ENCODE assay signal across 14 cellular contexts in genomic region chr3:128260275-128260674, GRCh38.
DNase-seq lines count a peak whose midpoint lies in the region; ATAC-seq and TF ChIP-seq lines count a peak whose summit lies in the region.
"Had no signal": no experiment of that assay in that cellular context is flagged by ENCODE, and none has a peak within 500 bp of the region (broad histone marks: within the 10 kb centered on the region; RNA-seq: fewer than 3 reads in every experiment).

No MANE protein-coding gene starts in this region.

- H3K4me1 Mint-ChIP-seq in activated CD8-positive, alpha-beta memory T cell treated with anti-CD3 and anti-CD28 coated beads, Interleukin-2, amount 10 ng/mL, durations not matched to agents 7 days and 5 days = no peaks in the 10 kb centered on the region
- H3K4me1 Mint-ChIP-seq in nephron progenitor cell (peaks cover 21% of the 10 kb centered on the region), WTC11 (peaks cover 8% of the 10 kb centered on the region)

- DNase-seq in activated CD8-positive, alpha-beta memory T cell treated with anti-CD3 and anti-CD28 coated beads, Interleukin-2, amount 50 U/mL, for 48 hours = peak; percentile 7
- no peak for DNase-seq in activated CD8-positive, alpha-beta memory T cell treated with anti-CD3 and anti-CD28 coated beads, Interleukin-2, amount 10 ng/mL, durations not matched to agents 7 days and 5 days
- peak; percentile 7 for DNase-seq in NCI-H69 (lab: John Stamatoyannopoulos, UW)
- DNase-seq in ecto neural progenitor cell (ENCODE audit: low spot score) = peak; percentile 3
- DNase-seq in nephron progenitor cell = no peak
- no peak for DNase-seq in WTC11 (ENCODE audit: low spot score)
- DNase-seq: C1 segment of cervical spinal cord; Calu3; CD4-positive, alpha-beta memory T cell; COR-L47; DMS53; DMS79 treated with DMSO at 0.1 percent for 48 hours; GF-D8; GOT3 had no signal

- no peak for TF ChIP-seq CTCF in nephron progenitor cell (IDR thresholded peaks at IDR 0.05)
- no peak for TF ChIP-seq CTCF in WTC11 (IDR thresholded peaks at IDR 0.05)

- H3K27me3 Mint-ChIP-seq in activated CD8-positive, alpha-beta memory T cell treated with anti-CD3 and anti-CD28 coated beads, Interleukin-2, amount 10 ng/mL, durations not matched to agents 7 days and 5 days = no peaks in the 10 kb centered on the region
- H3K27me3 Mint-ChIP-seq in nephron progenitor cell (ENCODE audit: low read depth, poor library complexity) (peaks cover 9% of the 10 kb centered on the region), WTC11 (ENCODE audit: low read depth) (peaks cover 3% of the 10 kb centered on the region)
- H3K27me3 Mint-ChIP-seq: CD4-positive, alpha-beta memory T cell had no signal

- peaks cover 8% of the 10 kb centered on the region for H3K9me3 Mint-ChIP-seq in activated CD8-positive, alpha-beta memory T cell treated with anti-CD3 and anti-CD28 coated beads, Interleukin-2, amount 10 ng/mL, durations not matched to agents 7 days and 5 days (ENCODE audit: low read depth)
- H3K9me3 Mint-ChIP-seq in nephron progenitor cell = peaks cover 26% of the 10 kb centered on the region
- H3K9me3 Mint-ChIP-seq in WTC11 = peaks cover 20% of the 10 kb centered on the region

- no peak for ATAC-seq in activated CD8-positive, alpha-beta memory T cell treated with anti-CD3 and anti-CD28 coated beads, Interleukin-2, amount 10 ng/mL, durations not matched to agents 7 days and 5 days
- ATAC-seq in WTC11 = no peak

- CTCF ChIA-PET in activated CD8-positive, alpha-beta memory T cell treated with anti-CD3 and anti-CD28 coated beads, Interleukin-2, amount 10 ng/mL, durations not matched to agents 7 days and 5 days (lab: Charles Lee) = no interaction called here
- CTCF ChIA-PET in WTC11 (lab: Charles Lee) = no interaction called here

- POLR2A ChIA-PET in WTC11 (lab: Charles Lee) = no interaction called here

- no peak overlapping the region for H3K27ac Mint-ChIP-seq in activated CD8-positive, alpha-beta memory T cell treated with anti-CD3 and anti-CD28 coated beads, Interleukin-2, amount 10 ng/mL, durations not matched to agents 7 days and 5 days
- H3K27ac Mint-ChIP-seq in nephron progenitor cell = no peak overlapping the region
- no peak overlapping the region for H3K27ac Mint-ChIP-seq in WTC11
- H3K27ac Mint-ChIP-seq: CD4-positive, alpha-beta memory T cell had no signal

- H3K4me3 Mint-ChIP-seq in activated CD8-positive, alpha-beta memory T cell treated with anti-CD3 and anti-CD28 coated beads, Interleukin-2, amount 10 ng/mL, durations not matched to agents 7 days and 5 days = no peak overlapping the region
- no peak overlapping the region for H3K4me3 Mint-ChIP-seq in nephron progenitor cell
- no peak overlapping the region for H3K4me3 Mint-ChIP-seq in WTC11

- peaks cover 29% of the 10 kb centered on the region for H3K36me3 Mint-ChIP-seq in activated CD8-positive, alpha-beta memory T cell treated with anti-CD3 and anti-CD28 coated beads, Interleukin-2, amount 10 ng/mL, durations not matched to agents 7 days and 5 days
- H3K36me3 Mint-ChIP-seq in nephron progenitor cell (ENCODE audit: low read depth) (peaks cover 43% of the 10 kb centered on the region), WTC11 (peaks cover 21% of the 10 kb centered on the region)

TF ChIP-seq in WTC11, 78 proteins besides CTCF, POLR2A, EP300 and RAD21:
- TF ChIP-seq ZNF281 (CRISPR knock-in tag; IDR thresholded peaks at IDR 0.05) (no peak), CBFB (CRISPR knock-in tag; IDR thresholded peaks at IDR 0.05; ENCODE audit: low read depth) (no peak), ZNF671 (CRISPR knock-in tag; IDR thresholded peaks at IDR 0.05) (no peak)
TF ChIP-seq in WTC11: peak in this region for 0.

Comparison
In these comparisons a context has a peak if more than half of its experiments do, and no peak if none do; other contexts are left out.
1. DNase-seq: peak in activated CD8-positive, alpha-beta memory T cell treated with anti-CD3 and anti-CD28 coated beads, Interleukin-2, amount 50 U/mL, for 48 hours (single experiment), NCI-H69 (single experiment) and ecto neural progenitor cell (single experiment); none in activated CD8-positive, alpha-beta memory T cell treated with anti-CD3 and anti-CD28 coated beads, Interleukin-2, amount 10 ng/mL, durations not matched to agents 7 days and 5 days (single experiment), nephron progenitor cell (single experiment) and WTC11 (single experiment).